ENCODE assay signal across 10 cellular contexts in the genomic region with DNA sequence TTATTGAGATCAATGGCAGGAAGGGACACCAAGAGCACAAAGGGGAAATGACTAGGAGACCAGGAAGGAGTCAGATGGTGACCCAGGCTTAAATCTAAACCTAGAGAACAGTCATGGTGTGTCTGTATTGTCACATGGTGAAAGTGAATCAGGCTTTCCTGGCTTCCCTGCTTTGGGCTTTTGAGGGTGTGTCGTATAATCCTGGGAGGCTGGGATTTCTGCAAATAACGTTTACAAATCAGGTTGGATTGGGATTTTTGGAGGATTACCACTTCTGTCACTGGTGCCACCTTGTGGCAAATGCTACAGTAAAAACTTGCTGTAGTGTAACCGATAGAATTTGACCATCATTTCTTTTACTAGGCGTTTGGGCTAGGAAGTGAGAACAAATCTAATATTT.
DNase-seq lines count a peak whose midpoint lies in the region; ATAC-seq and TF ChIP-seq lines count a peak whose summit lies in the region.
"Had no signal": no experiment of that assay in that cellular context is flagged by ENCODE, and none has a peak within 500 bp of the region (broad histone marks: within the 10 kb centered on the region; RNA-seq: fewer than 3 reads in every experiment).

No MANE protein-coding gene starts in this region.

- H3K9me3 ChIP-seq in effector memory CD4-positive, alpha-beta T cell (ENCODE audit: control insufficient read depth, low read length): no peaks in the 10 kb centered on the region

- POLR2A ChIA-PET in BJ (lab: Charles Lee): no interaction called here

- no peak overlapping the region for H3K9ac ChIP-seq in KMS-11

- CTCF ChIA-PET in BJ (lab: Yijun Ruan, JAX): interaction anchor here (0.9 to 1.5 kb wide), 2 partner anchors 226 to 227 kb away, joined by 3 to 4 read pairs; no protein-coding TSS in a partner anchor

- DNase-seq in BJ (ENCODE audit: low read depth): no peak
- peak; percentile 9 to 73 for DNase-seq in T47D (ENCODE audit: low read depth in 1 of 2, low spot score in 1 of 2)
- no peak for DNase-seq in left lobe of liver (ENCODE audit: low spot score)
- DNase-seq in effector memory CD4-positive, alpha-beta T cell: no peak
- no peak for DNase-seq in NCI-H146 (lab: John Stamatoyannopoulos, UW)
- no peak for DNase-seq in NCI-H2196 treated with DMSO at 0.1 percent for 48 hours (lab: John Stamatoyannopoulos, UW; ENCODE audit: unreplicated experiment)
- no peak for DNase-seq in COR-L47 (lab: John Stamatoyannopoulos, UW)
- DNase-seq: activated effector memory CD4-positive, alpha-beta T cell treated with Interleukin-2 at 50 U/mL for 16 hours; stimulated activated CD4-positive, alpha-beta T cell treated with anti-CD3 and anti-CD28 coated beads, Interleukin-15, amount 100 ng/mL, for 24 hours had no signal

- no peaks in the 10 kb centered on the region for H3K4me1 ChIP-seq in KMS-11 (ENCODE audit: low read depth, poor library complexity, severe bottlenecking)
- H3K4me1 ChIP-seq in effector memory CD4-positive, alpha-beta T cell (ENCODE audit: control insufficient read depth, insufficient read depth, low read length, poor library complexity, severe bottlenecking): no peaks in the 10 kb centered on the region

- peak; percentile 87 for ATAC-seq in left lobe of liver

- H3K4me2 ChIP-seq in KMS-11: no peak overlapping the region

- TF ChIP-seq CTCF in BJ (IDR thresholded peaks at IDR 0.05; ENCODE audit: insufficient read depth, low read depth, low read length) (0 out of 2 replicates have a peak, but pooled peaks have one; percentile 5), KMS-11 (conservative IDR thresholded peaks at IDR 0.05; ENCODE audit: low read depth, low read length) (peak; percentile 42; the same call in 1 of the 2 replicates)

- no peak overlapping the region for H3K27ac ChIP-seq in KMS-11
- no peak overlapping the region for H3K27ac ChIP-seq in effector memory CD4-positive, alpha-beta T cell (ENCODE audit: insufficient read depth, low read length, poor library complexity, severe bottlenecking)

- H3K4me3 ChIP-seq in BJ (ENCODE audit: low read depth, low read length) (no peak overlapping the region), KMS-11 (IDR thresholded peaks at IDR 0.05; ENCODE audit: insufficient read depth, low read depth, low read length) (no peak overlapping the region)
- H3K4me3 ChIP-seq in effector memory CD4-positive, alpha-beta T cell (ENCODE audit: insufficient read depth, low read depth, low read length, poor library complexity, severe bottlenecking): no peak overlapping the region

- no peak overlapping the region for H2AFZ ChIP-seq in KMS-11 (ENCODE audit: low read depth)

- H3K27me3 ChIP-seq in BJ (ENCODE audit: control insufficient read depth, insufficient read depth, low read length) (no peaks in the 10 kb centered on the region), KMS-11 (ENCODE audit: insufficient read depth, low read depth) (no peaks in the 10 kb centered on the region)
- no peaks in the 10 kb centered on the region for H3K27me3 ChIP-seq in effector memory CD4-positive, alpha-beta T cell (replicated peaks; ENCODE audit: control insufficient read depth, insufficient read depth, low read length, poor library complexity, severe bottlenecking)

- H3K36me3 ChIP-seq in BJ (ENCODE audit: control insufficient read depth, insufficient read depth, low read length) (no peaks in the 10 kb centered on the region), KMS-11 (ENCODE audit: insufficient read depth) (no peaks in the 10 kb centered on the region)
- no peaks in the 10 kb centered on the region for H3K36me3 ChIP-seq in effector memory CD4-positive, alpha-beta T cell (ENCODE audit: control insufficient read depth, insufficient read depth, low read length)

- no peaks in the 10 kb centered on the region for H3K79me2 ChIP-seq in KMS-11 (ENCODE audit: insufficient read depth, low read depth)

- in situ Hi-C loops in T47D (cut with HindIII; ENCODE audit: low pct_unique_long_range_greater_than_20kb, low sequenced_read_pairs): no loop called here

- no peaks in the 10 kb centered on the region for H4K20me1 ChIP-seq in KMS-11 (ENCODE audit: insufficient read depth)

Comparison
In these comparisons a context has a peak if more than half of its experiments do, and no peak if none do; other contexts are left out.
1. DNase-seq: peak in T47D (2 of 2); none in BJ (single experiment), left lobe of liver (single experiment), effector memory CD4-positive, alpha-beta T cell (0 of 3), NCI-H146 (single experiment), NCI-H2196 treated with DMSO at 0.1 percent for 48 hours (single experiment) and COR-L47 (single experiment).